Comparison of ENCODE assay signal across 8 cellular contexts in the genomic region with DNA sequence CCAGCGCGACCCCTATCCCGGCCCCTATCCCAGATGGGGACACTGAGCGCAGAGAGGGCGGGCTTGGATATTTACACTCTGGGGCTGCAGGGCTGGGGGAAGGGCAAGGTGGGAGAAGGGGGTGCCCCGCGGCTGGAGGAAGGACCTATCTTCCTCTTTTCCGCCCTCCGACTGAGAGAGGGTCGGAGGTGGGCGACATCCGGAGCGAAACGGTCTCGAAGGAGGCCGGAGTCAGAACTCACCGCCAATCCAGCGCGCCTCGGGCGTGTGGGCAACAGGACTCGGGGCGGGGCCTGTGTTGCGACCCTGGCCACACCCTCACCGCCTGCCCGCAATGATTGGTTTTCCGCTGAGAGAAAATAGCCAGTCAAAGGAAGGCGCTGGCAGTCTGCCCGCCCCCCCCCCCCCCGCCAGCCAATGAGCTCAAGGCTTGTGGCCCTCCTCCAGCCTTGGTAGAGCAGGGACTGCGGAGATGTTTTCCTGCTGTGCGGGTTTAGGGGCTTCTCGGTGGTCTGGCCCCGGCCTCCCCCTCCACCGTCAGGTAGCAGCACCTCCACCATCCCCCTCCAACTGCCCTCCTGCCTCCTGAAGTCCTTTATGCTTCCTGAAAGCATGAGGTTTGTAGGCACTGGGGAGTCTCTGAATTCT. TPM values are rescaled to one million over a fixed set of nuclear protein-coding genes. Genes with fewer than 3 reads are reported as not detected.
DNase-seq lines count a peak whose midpoint lies in the region; ATAC-seq and TF ChIP-seq lines count a peak whose summit lies in the region.

A gene with protein sequence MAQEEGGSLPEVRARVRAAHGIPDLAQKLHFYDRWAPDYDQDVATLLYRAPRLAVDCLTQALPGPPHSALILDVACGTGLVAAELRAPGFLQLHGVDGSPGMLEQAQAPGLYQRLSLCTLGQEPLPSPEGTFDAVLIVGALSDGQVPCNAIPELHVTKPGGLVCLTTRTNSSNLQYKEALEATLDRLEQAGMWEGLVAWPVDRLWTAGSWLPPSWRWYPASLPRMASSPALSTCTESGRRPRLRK (minus strand): TSS at position 269 of the 648 bp plus-strand sequence. CDS start 376 bp downstream, outside the sequence.

- H3K9me3 ChIP-seq in cardiac muscle cell (ENCODE audit: low read depth) (no peaks in the 10 kb centered on the region), trophoblast cell (ENCODE audit: insufficient read depth, low read depth, low read length) (no peaks in the 10 kb centered on the region)

- H3K36me3 ChIP-seq in cardiac muscle cell (no peaks in the 10 kb centered on the region), trophoblast cell (ENCODE audit: control insufficient read depth in 1 of 2, insufficient read depth in 2 of 2, low read length in 2 of 2) (no peaks in the 10 kb centered on the region)

- H4K8ac ChIP-seq in trophoblast cell (ENCODE audit: low read depth, low read length), result peak within 1 kb of the TSS; percentile 79

- H3K27me3 ChIP-seq in cardiac muscle cell, result no peaks in the 10 kb centered on the region
- no peaks in the 10 kb centered on the region for H3K27me3 ChIP-seq in trophoblast cell (ENCODE audit: insufficient read depth, low read length)

- peaks cover 12% of the 10 kb centered on the region for H3K79me1 ChIP-seq in trophoblast cell (ENCODE audit: low read length)

- H3K18ac ChIP-seq in trophoblast cell (ENCODE audit: low read length), result peak within 1 kb of the TSS; percentile 10

- H2BK120ac ChIP-seq in trophoblast cell (ENCODE audit: insufficient read depth, low read length, poor library complexity), result peak within 1 kb of the TSS; percentile 7

- H3K4ac ChIP-seq in trophoblast cell (ENCODE audit: low read depth, low read length), result peak within 1 kb of the TSS; percentile 44

- H2BK5ac ChIP-seq in trophoblast cell (ENCODE audit: low read depth, low read length, poor library complexity), result peak within 1 kb of the TSS; percentile 4

- H2BK12ac ChIP-seq in trophoblast cell (ENCODE audit: low read length), result peak within 1 kb of the TSS; percentile 2

- WGBS in trophoblast cell (ENCODE audit: extremely low coverage, insufficient coverage, insufficient read length), result no CpG with 5 or more reads among the region's 35 CpGs

- peak within 1 kb of the TSS; percentile 28 for H3K14ac ChIP-seq in trophoblast cell (ENCODE audit: low read length)

- TF ChIP-seq CTCF in GM12864 (IDR thresholded peaks at IDR 0.05; ENCODE audit: low read depth, low read length, missing control alignments) (no peak), cardiac muscle cell (IDR thresholded peaks at IDR 0.05; ENCODE audit: low read depth, low read length) (no peak), type B pancreatic cell (conservative IDR thresholded peaks at IDR 0.05) (no peak)

- peaks cover 10% of the 10 kb centered on the region for H3K27me3 Mint-ChIP-seq in activated naive CD8-positive, alpha-beta T cell treated with anti-CD3 and anti-CD28 coated beads, Interleukin-2, amount 10 ng/mL, durations not matched to agents 7 days and 5 days
- H3K27me3 Mint-ChIP-seq in type B pancreatic cell, result no peaks in the 10 kb centered on the region

- H2AFZ ChIP-seq in trophoblast cell (ENCODE audit: insufficient read depth, low read length, poor library complexity), result peak within 1 kb of the TSS; percentile 87

- H3K9ac ChIP-seq in trophoblast cell (ENCODE audit: low read length), result no peak within 1 kb of the TSS

- H3K27ac ChIP-seq in cardiac muscle cell, result peak within 1 kb of the TSS; percentile 70
- H3K27ac ChIP-seq in trophoblast cell (ENCODE audit: low read depth, low read length), result peak within 1 kb of the TSS; percentile 11

- no peaks in the 10 kb centered on the region for H3K9me3 Mint-ChIP-seq in activated naive CD8-positive, alpha-beta T cell treated with anti-CD3 and anti-CD28 coated beads, Interleukin-2, amount 10 ng/mL, durations not matched to agents 7 days and 5 days
- no peaks in the 10 kb centered on the region for H3K9me3 Mint-ChIP-seq in type B pancreatic cell

- DNase-seq in GM12864 (ENCODE audit: low read depth) (peak; percentile 75), NCI-H1105 (lab: John Stamatoyannopoulos, UW) (peak; percentile 91), SKM-1 treated with dmso at 0.1 percent for 144 hours (lab: John Stamatoyannopoulos, UW; ENCODE audit: unreplicated experiment) (peak; percentile 90), cardiac muscle cell (ENCODE audit: low read depth in 1 of 2, low spot score in 1 of 2) (peak; percentile 95 to 97), trophoblast cell (peak; percentile 95 to 96), type B pancreatic cell (ENCODE audit: extremely low spot score, unreplicated experiment) (peak; percentile 92)
- DNase-seq in activated naive CD8-positive, alpha-beta T cell treated with anti-CD3 and anti-CD28 coated beads, Interleukin-2, amount 10 ng/mL, durations not matched to agents 7 days and 5 days, result peak; percentile 88

- peak within 1 kb of the TSS; percentile 87 for H3K4me3 Mint-ChIP-seq in activated naive CD8-positive, alpha-beta T cell treated with anti-CD3 and anti-CD28 coated beads, Interleukin-2, amount 10 ng/mL, durations not matched to agents 7 days and 5 days
- peak within 1 kb of the TSS; percentile 92 for H3K4me3 Mint-ChIP-seq in type B pancreatic cell

- POLR2A ChIA-PET in activated naive CD8-positive, alpha-beta T cell treated with anti-CD3 and anti-CD28 coated beads, Interleukin-2, amount 10 ng/mL, durations not matched to agents 7 days and 5 days (lab: Charles Lee), result interaction anchor here (0.9 to 1.4 kb wide), 2 partner anchors 9 to 123 kb away, joined by 3 read pairs; a partner anchor contains a TSS

- H3K4me1 ChIP-seq in cardiac muscle cell (ENCODE audit: low read depth) (peaks cover 13% of the 10 kb centered on the region), trophoblast cell (ENCODE audit: control insufficient read depth in 1 of 2, insufficient read depth in 2 of 2, low read length in 2 of 2) (peaks cover 33 to 34% of the 10 kb centered on the region in 2 experiments)

- H4K12ac ChIP-seq in trophoblast cell (ENCODE audit: low read depth, low read length), result peak within 1 kb of the TSS; percentile 5

- peaks cover 14% of the 10 kb centered on the region for H3K4me1 Mint-ChIP-seq in activated naive CD8-positive, alpha-beta T cell treated with anti-CD3 and anti-CD28 coated beads, Interleukin-2, amount 10 ng/mL, durations not matched to agents 7 days and 5 days
- peaks cover 14% of the 10 kb centered on the region for H3K4me1 Mint-ChIP-seq in type B pancreatic cell (ENCODE audit: unreplicated experiment)

- peak within 1 kb of the TSS; percentile 28 for H2AK5ac ChIP-seq in trophoblast cell (ENCODE audit: low read length)

- no peaks in the 10 kb centered on the region for H3K36me3 Mint-ChIP-seq in activated naive CD8-positive, alpha-beta T cell treated with anti-CD3 and anti-CD28 coated beads, Interleukin-2, amount 10 ng/mL, durations not matched to agents 7 days and 5 days
- no peaks in the 10 kb centered on the region for H3K36me3 Mint-ChIP-seq in type B pancreatic cell

- peak; percentile 93 for ATAC-seq in HG02623 (IDR thresholded peaks at IDR 0.05; ENCODE audit: unreplicated experiment)
- ATAC-seq in activated naive CD8-positive, alpha-beta T cell treated with anti-CD3 and anti-CD28 coated beads, Interleukin-2, amount 10 ng/mL, durations not matched to agents 7 days and 5 days (ENCODE audit: low read depth), result peak; percentile 98

- H3K4me2 ChIP-seq in trophoblast cell (ENCODE audit: low read length), result peak within 1 kb of the TSS; percentile 76

- H3K79me2 ChIP-seq in trophoblast cell (ENCODE audit: control insufficient read depth, insufficient read depth, low read length, poor library complexity), result peaks cover 3% of the 10 kb centered on the region

- H3K27ac Mint-ChIP-seq in activated naive CD8-positive, alpha-beta T cell treated with anti-CD3 and anti-CD28 coated beads, Interleukin-2, amount 10 ng/mL, durations not matched to agents 7 days and 5 days, result peak within 1 kb of the TSS; percentile 87
- peak within 1 kb of the TSS; percentile 87 for H3K27ac Mint-ChIP-seq in type B pancreatic cell

- H4K91ac ChIP-seq in trophoblast cell (ENCODE audit: low read depth, low read length), result peak within 1 kb of the TSS; percentile 59

- H3K4me3 ChIP-seq in GM12864 (ENCODE audit: low read depth, low read length) (peak within 1 kb of the TSS; percentile 71), cardiac muscle cell (peak within 1 kb of the TSS; percentile 43), trophoblast cell (ENCODE audit: low read depth, low read length) (peak within 1 kb of the TSS; percentile 66)

- no peak within 1 kb of the TSS for H3K23ac ChIP-seq in trophoblast cell (ENCODE audit: low read length)

RNA-seq across cellular contexts. Expression of the gene that starts here (rescaled TPM):
- total RNA-seq in activated naive CD8-positive, alpha-beta T cell treated with anti-CD3 and anti-CD28 coated beads, Interleukin-2, amount 10 ng/mL, durations not matched to agents 7 days and 5 days, result under 1 TPM; 0.69 to 0.74 TPM
- 5.1 and 5.2 TPM in 2 replicates for total RNA-seq in cardiac muscle cell
- polyA plus RNA-seq in cardiac muscle cell, result 4.6 and 11.2 TPM in 2 replicates
- 1.3 and 1.5 TPM in 2 replicates for polyA plus RNA-seq in trophoblast cell (2013)
- 8.5 and 11.5 TPM in 2 replicates for total RNA-seq in type B pancreatic cell (ENCODE audit: low replicate concordance)

Comparison
In these comparisons a context has a peak if more than half of its experiments do, and no peak if none do; other contexts are left out.
1. Peak in every context shown above with its lines: DNase-seq, ATAC-seq, H3K4me3 ChIP-seq and H3K27ac ChIP-seq.
2. Peak in DNase-seq and ATAC-seq in activated naive CD8-positive, alpha-beta T cell treated with anti-CD3 and anti-CD28 coated beads, Interleukin-2, amount 10 ng/mL, durations not matched to agents 7 days and 5 days; RNA of the gene not detected or under 1 TPM.